ENCODE assay signal across 8 cellular contexts in genomic region chr16:87392823-87393679, GRCh38. TPM values are rescaled to one million over a fixed set of nuclear protein-coding genes. Genes with fewer than 3 reads are reported as not detected.
DNase-seq lines count a peak whose midpoint lies in the region; ATAC-seq and TF ChIP-seq lines count a peak whose summit lies in the region.

No MANE protein-coding gene starts in this region.

- intact Hi-C loops in right lobe of liver (cut with DNase I): no loop called here

- no peaks in the 10 kb centered on the region for H3K9me3 ChIP-seq in right lobe of liver

- in situ Hi-C loops in G401 (cut with HindIII; ENCODE audit: low sequenced_read_pairs): no loop called here

- peak overlapping the region; percentile 48 for H3K4me3 ChIP-seq in HL-60 (replicated peaks; ENCODE audit: insufficient read depth, low read length)
- H3K4me3 ChIP-seq in WI38 (ENCODE audit: low read depth, low read length): peak overlapping the region; percentile 86
- H3K4me3 ChIP-seq in right lobe of liver: peak overlapping the region; percentile 64 to 80 (median 65)

- peaks cover 0 to 42% (median 16%) of the 10 kb centered on the region in 4 donors for H3K4me1 ChIP-seq in right lobe of liver

- peak in 2 of 4 donors; percentile 2 to 3 for ATAC-seq in right lobe of liver
- no peak for ATAC-seq in HG02678 (IDR thresholded peaks at IDR 0.05; ENCODE audit: unreplicated experiment)

- WGBS in right lobe of liver (ENCODE audit: insufficient coverage, low coverage, low lambda C conversion rate, missing lambda C conversion rate): under 1% methylated on average over 20 of the region's 53 CpGs

- H3K27ac ChIP-seq in HL-60 (replicated peaks) (peak overlapping the region; percentile 43), right lobe of liver (peak overlapping the region; percentile 97 to 100 (median 100))

- H3K27me3 ChIP-seq in HL-60 (ENCODE audit: insufficient read depth, poor library complexity, severe bottlenecking): no peaks in the 10 kb centered on the region
- no peaks in the 10 kb centered on the region for H3K27me3 ChIP-seq in right lobe of liver

- TF ChIP-seq CTCF in HL-60 (IDR thresholded peaks at IDR 0.05; ENCODE audit: insufficient read depth, low read length) (no peak), WI38 (IDR thresholded peaks at IDR 0.05; ENCODE audit: low read depth, low read length) (no peak), right lobe of liver (IDR thresholded peaks at IDR 0.05) (peak in 3 of 4 donors; percentile 22 to 36 (median 30))

- no peaks in the 10 kb centered on the region for H3K36me3 ChIP-seq in right lobe of liver

- DNase-seq in G401 (ENCODE audit: low spot score): peak; percentile 69
- no peak for DNase-seq in HL-60 (ENCODE audit: low read depth in 1 of 2, low spot score in 1 of 2)
- peak; percentile 63 for DNase-seq in dermis blood vessel endothelial cell
- DNase-seq in right lobe of liver: peak; percentile 64 to 71 (median 68)
- peak; percentile 18 for DNase-seq in stimulated activated CD8-positive, alpha-beta memory T cell treated with anti-CD3 and anti-CD28 coated beads, Interleukin-15, amount 100 ng/mL, for 24 hours (ENCODE audit: low read depth)
- no peak for DNase-seq in HCEC 1CT

- TF ChIP-seq POLR2A in right lobe of liver (IDR thresholded peaks at IDR 0.05): no peak

RNA-seq across cellular contexts. Expression of gene MAP1LC3B, which starts 0.9 kb away (rescaled TPM):
- 26.7 and 40.8 TPM in 2 replicates for total RNA-seq in G401 (2014; rRNA removed; shearing (Covaris generic))
- total RNA-seq in dermis blood vessel endothelial cell (23.3 and 44.8 TPM in 2 replicates), right lobe of liver (10 to 100 TPM; 16.5 to 48.8 (median 25.6) TPM)

RNA-seq across cellular contexts. Expression of gene FBXO31, which starts 9.5 kb away (rescaled TPM):
- total RNA-seq in G401 (2014; rRNA removed; shearing (Covaris generic)): 11.9 and 15.4 TPM in 2 replicates
- total RNA-seq in dermis blood vessel endothelial cell (24.4 and 36.1 TPM in 2 replicates), right lobe of liver (10 to 100 TPM; 20.6 to 56.9 (median 31.1) TPM)

Comparison
In these comparisons a context has a peak if more than half of its experiments do, and no peak if none do; other contexts are left out.
1. DNase-seq: peak in G401 (single experiment), dermis blood vessel endothelial cell (single experiment), right lobe of liver (3 of 3) and stimulated activated CD8-positive, alpha-beta memory T cell treated with anti-CD3 and anti-CD28 coated beads, Interleukin-15, amount 100 ng/mL, for 24 hours (single experiment); none in HL-60 (0 of 2) and HCEC 1CT (single experiment).
2. CTCF ChIP-seq: peak in right lobe of liver (3 of 4); none in HL-60 (single experiment) and WI38 (single experiment).
3. Peak in every context shown above with its lines, with median percentiles within 50 percentile points of each other: H3K4me3 ChIP-seq.